Comparison of ENCODE assay signal across 8 cellular contexts in the genomic region with DNA sequence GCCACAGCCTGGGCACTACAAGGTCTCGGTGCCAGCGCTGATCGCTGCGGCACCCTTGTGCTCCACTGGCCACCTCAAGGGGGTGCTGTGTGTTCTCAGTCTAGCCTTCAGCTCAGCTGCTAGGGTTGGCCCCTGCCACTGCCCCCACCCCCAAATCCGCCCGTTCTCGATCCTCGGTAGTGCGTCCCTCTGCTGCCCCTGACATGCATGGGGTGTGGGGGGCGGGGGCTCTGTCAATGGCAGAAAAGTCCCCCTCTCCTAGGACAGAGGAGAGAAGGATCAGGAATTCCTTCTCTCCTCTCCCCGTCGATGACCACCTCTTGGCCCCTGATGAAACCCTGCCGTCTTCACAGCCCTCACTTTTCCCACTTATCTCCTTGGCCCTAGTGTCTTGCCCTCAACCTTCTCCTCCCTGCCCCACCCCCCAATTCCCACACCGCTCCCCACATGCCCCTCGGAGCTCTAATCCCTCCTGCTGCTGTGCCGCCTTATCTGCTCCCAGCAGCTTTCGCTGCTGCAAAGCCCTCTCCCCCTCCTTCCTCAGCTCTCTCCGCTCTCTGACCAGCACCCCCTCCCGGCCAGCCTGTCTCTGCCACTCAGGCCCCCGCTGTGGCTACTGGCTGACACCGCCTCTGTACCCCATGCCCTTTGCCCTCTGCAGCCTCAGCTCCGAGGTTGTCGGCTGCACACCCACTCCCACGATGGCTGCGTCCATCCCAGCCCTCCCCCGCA. TPM values are rescaled to one million over a fixed set of nuclear protein-coding genes. Genes with fewer than 3 reads are reported as not detected.
DNase-seq lines count a peak whose midpoint lies in the region; ATAC-seq, FAIRE-seq and TF ChIP-seq lines count a peak whose summit lies in the region.

No MANE protein-coding gene starts in this region.

- no peaks in the 10 kb centered on the region for H3K9me1 ChIP-seq in endothelial cell of umbilical vein (replicated peaks; ENCODE audit: control insufficient read depth, extremely low read depth, insufficient read depth, low read length)

- H3K4me1 ChIP-seq in endothelial cell of umbilical vein (ENCODE audit: control insufficient read depth, extremely low read depth, insufficient read depth, low read length) (no peaks in the 10 kb centered on the region), mucosa of descending colon (ENCODE audit: low read depth) (peaks cover 14% of the 10 kb centered on the region), suprapubic skin (peaks cover 32% of the 10 kb centered on the region)

- FAIRE-seq in endothelial cell of umbilical vein (lab: Jason Lieb, UNC) = peak; percentile 86

- WGBS in suprapubic skin = 3% methylated on average over 22 of the region's 26 CpGs

- no peak overlapping the region for H2AFZ ChIP-seq in endothelial cell of umbilical vein (ENCODE audit: low read depth, low read length)

- no TSS peak for BruUV-seq in endothelial cell of umbilical vein (replicated peaks; lab: Mats Ljungman, UMichigan)

- intact Hi-C loops in endothelial cell of umbilical vein (cut with micrococcal nuclease) (loop anchor here (1.0 to 2.0 kb wide), 3 partner anchors 11 to 15 kb away; a partner anchor contains a TSS), mucosa of descending colon (cut with DNase I, micrococcal nuclease) (no loop called here)

- POLR2A ChIA-PET in endothelial cell of umbilical vein (lab: Charles Lee) = interaction anchor here (0.5 to 1.0 kb wide), 2 partner anchors 11 to 156 kb away, joined by 3 to 20 read pairs; a partner anchor contains a TSS

- H3K9ac ChIP-seq in endothelial cell of umbilical vein (replicated peaks; ENCODE audit: extremely low read depth, insufficient read depth, low read length) = no peak overlapping the region

- ATAC-seq in HG02938 (IDR thresholded peaks at IDR 0.05; ENCODE audit: unreplicated experiment) = peak; percentile 71
- peak; percentile 80 for ATAC-seq in mucosa of descending colon

- H3K9me3 ChIP-seq in endothelial cell of umbilical vein (replicated peaks; ENCODE audit: control insufficient read depth, insufficient read depth, low read length) (no peaks in the 10 kb centered on the region), mucosa of descending colon (no peaks in the 10 kb centered on the region), suprapubic skin (no peaks in the 10 kb centered on the region)

- peaks cover 42 to 43% of the 10 kb centered on the region in 2 experiments for H3K27me3 ChIP-seq in endothelial cell of umbilical vein (ENCODE audit: control insufficient read depth in 2 of 2, insufficient read depth in 2 of 2, low read length in 2 of 2)
- peaks cover 63% of the 10 kb centered on the region for H3K27me3 ChIP-seq in suprapubic skin

- TF ChIP-seq EP300 in suprapubic skin (IDR thresholded peaks at IDR 0.05) = no peak

- H4K20me1 ChIP-seq in endothelial cell of umbilical vein (replicated peaks; ENCODE audit: control insufficient read depth, extremely low read depth, insufficient read depth, low read length) = no peaks in the 10 kb centered on the region

- TF ChIP-seq POLR2A in endothelial cell of umbilical vein (IDR thresholded peaks at IDR 0.05; ENCODE audit: low read depth, low read length) = no peak
- TF ChIP-seq POLR2A in suprapubic skin (IDR thresholded peaks at IDR 0.05) = no peak

- TF ChIP-seq CTCF in endothelial cell of umbilical vein (IDR thresholded peaks at IDR 0.05; ENCODE audit: extremely low read depth in 1 of 2, insufficient read depth in 1 of 2, low read depth in 1 of 2, low read length in 2 of 2) (peak; percentile 68 to 84), mucosa of descending colon (IDR thresholded peaks at IDR 0.05) (peak; percentile 29), suprapubic skin (IDR thresholded peaks at IDR 0.05) (peak in 1 of 2 donors; percentile 72)

- H3K4me3 ChIP-seq in endothelial cell of umbilical vein (replicated peaks in 1 of 3; ENCODE audit: insufficient read depth in 1 of 3, low read depth in 1 of 3, low read length in 3 of 3) (peak overlapping the region in 1 of 3 experiments; percentile 1), mucosa of descending colon (no peak overlapping the region), suprapubic skin (peak overlapping the region; percentile 19)

- no peak overlapping the region for H3K4me2 ChIP-seq in endothelial cell of umbilical vein (ENCODE audit: insufficient read depth, low read length)

- no peak overlapping the region for H3K27ac ChIP-seq in endothelial cell of umbilical vein (ENCODE audit: insufficient read depth, low read depth, low read length)
- H3K27ac ChIP-seq in suprapubic skin = no peak overlapping the region

- H3K79me2 ChIP-seq in endothelial cell of umbilical vein (ENCODE audit: control insufficient read depth, insufficient read depth, low read length) = no peaks in the 10 kb centered on the region

- CTCF ChIA-PET in endothelial cell of umbilical vein (lab: Charles Lee) = interaction anchor here (0.6 to 5.0 kb wide), 33 partner anchors 9 to 406 kb away, joined by 3 to 151 read pairs (median 5); a partner anchor contains a TSS

- DNase-seq in NCI-H2081 (lab: John Stamatoyannopoulos, UW) = peak; percentile 40 to 64
- DNase-seq in NCI-H2081 treated with DMSO at 0.1 percent for 48 hours (lab: John Stamatoyannopoulos, UW) = no peak
- peak; percentile 27 for DNase-seq in NCI-H526 treated with DMSO at 0.1 percent for 48 hours (lab: John Stamatoyannopoulos, UW)
- DNase-seq in activated CD8-positive, alpha-beta memory T cell treated with anti-CD3 and anti-CD28 coated beads for 24 hours = peak; percentile 78
- peak; percentile 60 for DNase-seq in endothelial cell of umbilical vein (ENCODE audit: low read depth, low spot score)
- DNase-seq in mucosa of descending colon = peak; percentile 58 to 69 (median 62)
- DNase-seq in suprapubic skin (ENCODE audit: low spot score in 2 of 2) = no peak

- dilution Hi-C loops in endothelial cell of umbilical vein (cut with MboI; ENCODE audit: extremely low pct_ligation_motif_present, low sequenced_read_pairs) = no loop called here

- H3K36me3 ChIP-seq in endothelial cell of umbilical vein (ENCODE audit: control insufficient read depth in 2 of 2, extremely low read depth in 1 of 2, insufficient read depth in 2 of 2, low read length in 2 of 2) = peaks cover 0 to 14% of the 10 kb centered on the region in 2 experiments
- H3K36me3 ChIP-seq in mucosa of descending colon (ENCODE audit: low read depth) = no peaks in the 10 kb centered on the region
- H3K36me3 ChIP-seq in suprapubic skin = peaks cover 26% of the 10 kb centered on the region

TF ChIP-seq in endothelial cell of umbilical vein, 7 proteins besides CTCF, POLR2A, EP300 and RAD21:
- TF ChIP-seq JUN (IDR thresholded peaks at IDR 0.05; ENCODE audit: borderline replicate concordance, insufficient read depth, insufficient read length, low read depth) (no peak), EZH2 (IDR thresholded peaks at IDR 0.05; ENCODE audit: borderline replicate concordance, low read depth, low read length, severe bottlenecking) (peak; percentile 18)

RNA-seq across cellular contexts. Expression of a gene that starts 4.3 kb away (rescaled TPM):
- not detected in 2 replicates for total RNA-seq in endothelial cell of umbilical vein
- polyA plus RNA-seq in endothelial cell of umbilical vein = not detected in 2 replicates
- polyA plus RNA-seq in endothelial cell of umbilical vein (2011; cell fraction: cytosol; rRNA removed) = not detected in 2 replicates
- polyA plus RNA-seq in endothelial cell of umbilical vein (2011; cell fraction: nucleus; rRNA removed) = 0.05 TPM in 1 of 2 replicates, not detected in the other
- not detected in 2 replicates for polyA plus RNA-seq in endothelial cell of umbilical vein (2012)
- 0.08 and 0.83 TPM in 2 replicates for polyA minus RNA-seq in endothelial cell of umbilical vein
- not detected for polyA minus RNA-seq in endothelial cell of umbilical vein (2011; cell fraction: cytosol; rRNA and poly(A)+ RNA removed)
- polyA minus RNA-seq in endothelial cell of umbilical vein (2011; cell fraction: nucleus; rRNA and poly(A)+ RNA removed) = 0.14 TPM in 1 of 2 replicates, not detected in the other
- under 1 TPM in 1 of 3 donors, not detected in 2; 0.09 TPM for total RNA-seq in mucosa of descending colon
- not detected for total RNA-seq in suprapubic skin

RNA-seq across cellular contexts. Expression of a gene that starts 11.3 kb away (rescaled TPM):
- 34.1 and 39.1 TPM in 2 replicates for total RNA-seq in endothelial cell of umbilical vein
- 104 and 126 TPM in 2 replicates for polyA plus RNA-seq in endothelial cell of umbilical vein
- 56.3 and 59.4 TPM in 2 replicates for polyA plus RNA-seq in endothelial cell of umbilical vein (2011; cell fraction: cytosol; rRNA removed)
- 114 and 130 TPM in 2 replicates for polyA plus RNA-seq in endothelial cell of umbilical vein (2011; cell fraction: nucleus; rRNA removed)
- polyA plus RNA-seq in endothelial cell of umbilical vein (2012) = 45.4 and 47.2 TPM in 2 replicates
- polyA minus RNA-seq in endothelial cell of umbilical vein = 68.7 and 80.4 TPM in 2 replicates
- 21.7 TPM for polyA minus RNA-seq in endothelial cell of umbilical vein (2011; cell fraction: cytosol; rRNA and poly(A)+ RNA removed)
- 17.2 and 32.6 TPM in 2 replicates for polyA minus RNA-seq in endothelial cell of umbilical vein (2011; cell fraction: nucleus; rRNA and poly(A)+ RNA removed)
- 10 to 100 TPM; 33.6 to 52.6 (median 43.6) TPM for total RNA-seq in mucosa of descending colon
- 10 to 100 TPM; 18.3 to 31.3 (median 22.3) TPM for total RNA-seq in suprapubic skin

RNA-seq across cellular contexts. Expression of a gene that starts 33.7 kb away (rescaled TPM):
- total RNA-seq in endothelial cell of umbilical vein = 0.24 and 0.30 TPM in 2 replicates
- polyA plus RNA-seq in endothelial cell of umbilical vein = 0.32 and 0.72 TPM in 2 replicates
- 0.21 and 0.25 TPM in 2 replicates for polyA plus RNA-seq in endothelial cell of umbilical vein (2011; cell fraction: cytosol; rRNA removed)
- 0.10 and 0.16 TPM in 2 replicates for polyA plus RNA-seq in endothelial cell of umbilical vein (2011; cell fraction: nucleus; rRNA removed)
- polyA plus RNA-seq in endothelial cell of umbilical vein (2012) = 0.46 and 2.0 TPM in 2 replicates
- 0.24 and 0.36 TPM in 2 replicates for polyA minus RNA-seq in endothelial cell of umbilical vein
- 27.1 TPM for polyA minus RNA-seq in endothelial cell of umbilical vein (2011; cell fraction: cytosol; rRNA and poly(A)+ RNA removed)
- 0.24 TPM in 1 of 2 replicates, not detected in the other for polyA minus RNA-seq in endothelial cell of umbilical vein (2011; cell fraction: nucleus; rRNA and poly(A)+ RNA removed)
- 10 to 100 TPM; 19.4 to 25.9 (median 20.5) TPM for total RNA-seq in mucosa of descending colon
- 10 to 100 TPM; 28.8 to 62.1 (median 49.3) TPM for total RNA-seq in suprapubic skin

RNA-seq across cellular contexts. Expression of a gene that starts 33.9 kb away (rescaled TPM):
- total RNA-seq in endothelial cell of umbilical vein = not detected in 2 replicates
- polyA plus RNA-seq in endothelial cell of umbilical vein = not detected in 2 replicates
- polyA plus RNA-seq in endothelial cell of umbilical vein (2011; cell fraction: cytosol; rRNA removed) = not detected in 2 replicates
- not detected in 2 replicates for polyA plus RNA-seq in endothelial cell of umbilical vein (2011; cell fraction: nucleus; rRNA removed)
- not detected in 2 replicates for polyA plus RNA-seq in endothelial cell of umbilical vein (2012)
- polyA minus RNA-seq in endothelial cell of umbilical vein = not detected in 2 replicates
- polyA minus RNA-seq in endothelial cell of umbilical vein (2011; cell fraction: cytosol; rRNA and poly(A)+ RNA removed) = 1.2 TPM
- polyA minus RNA-seq in endothelial cell of umbilical vein (2011; cell fraction: nucleus; rRNA and poly(A)+ RNA removed) = not detected in 2 replicates
- 1 to 10 TPM in 2 of 3 donors, under 1 TPM in 1; 0.69 to 2.7 (median 2.7) TPM for total RNA-seq in mucosa of descending colon
- 1 to 10 TPM in 3 of 4 donors, under 1 TPM in 1; 0.56 to 1.9 (median 1.4) TPM for total RNA-seq in suprapubic skin

Comparison
In these comparisons a context has a peak if more than half of its experiments do, and no peak if none do; other contexts are left out.
1. DNase-seq: peak in NCI-H2081 (2 of 2), NCI-H526 treated with DMSO at 0.1 percent for 48 hours (single experiment), activated CD8-positive, alpha-beta memory T cell treated with anti-CD3 and anti-CD28 coated beads for 24 hours (single experiment), endothelial cell of umbilical vein (single experiment) and mucosa of descending colon (3 of 3); none in NCI-H2081 treated with DMSO at 0.1 percent for 48 hours (single experiment) and suprapubic skin (0 of 2).
2. RNA of a gene that starts 33.7 kb away (total RNA-seq): 28.8 to 62.1 TPM in suprapubic skin and 19.4 to 25.9 TPM in mucosa of descending colon; 0.24 to 0.30 TPM in endothelial cell of umbilical vein; every median in the first group is over 10 times any median in the second.